8 cellular contexts compared by ENCODE assay signal in the genomic region with DNA sequence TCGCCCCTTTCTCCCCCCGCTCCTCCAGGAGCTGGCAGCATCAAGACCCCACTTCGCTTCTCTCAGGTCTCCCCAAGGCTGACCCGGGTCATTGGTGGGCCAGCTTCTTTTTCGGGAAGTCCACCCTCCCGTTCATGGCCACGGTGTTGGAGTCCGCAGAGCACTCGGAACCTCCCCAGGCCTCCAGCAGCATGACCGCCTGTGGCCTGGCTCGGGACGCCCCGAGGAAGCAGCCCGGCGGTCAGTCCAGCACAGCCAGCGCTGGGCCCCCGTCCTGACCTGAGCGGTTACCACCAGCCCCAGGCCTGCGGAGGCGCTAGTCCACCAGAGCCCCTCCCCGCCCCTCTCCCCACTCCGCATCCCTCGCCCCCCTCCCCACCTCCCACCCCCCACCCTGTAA. TPM values are rescaled to one million over a fixed set of nuclear protein-coding genes. Genes with fewer than 3 reads are reported as not detected.
DNase-seq lines count a peak whose midpoint lies in the region; ATAC-seq and TF ChIP-seq lines count a peak whose summit lies in the region.

No MANE protein-coding gene starts in this region.

- no peak for TF ChIP-seq CTCF in fibroblast of the aortic adventitia (IDR thresholded peaks at IDR 0.05; ENCODE audit: insufficient read depth, low read length)
- no peak for TF ChIP-seq CTCF in osteocyte (IDR thresholded peaks at IDR 0.05)

- peaks cover 14% of the 10 kb centered on the region for H3K36me3 ChIP-seq in CD8-positive, alpha-beta memory T cell (ENCODE audit: insufficient read depth, low read length)

- peak overlapping the region; percentile 79 for H3K27ac ChIP-seq in CD8-positive, alpha-beta memory T cell (ENCODE audit: low read depth, low read length)

- peak overlapping the region; percentile 70 for H3K4me3 ChIP-seq in CD8-positive, alpha-beta memory T cell (ENCODE audit: low read length)
- peak overlapping the region; percentile 85 for H3K4me3 ChIP-seq in fibroblast of the aortic adventitia (ENCODE audit: low read depth, low read length)

- peak overlapping the region; percentile 76 to 87 (median 78) for H3K4me3 Mint-ChIP-seq in CD8-positive, alpha-beta memory T cell
- H3K4me3 Mint-ChIP-seq in T-cell (peak overlapping the region; percentile 75 to 78 (median 76)), osteocyte (ENCODE audit: unreplicated experiment) (peak overlapping the region; percentile 83)

- peak in 1 of 5 donors; percentile 49 for DNase-seq in CD8-positive, alpha-beta memory T cell
- DNase-seq in T-cell = no peak
- no peak for DNase-seq in fibroblast of the aortic adventitia (ENCODE audit: low read depth)
- no peak for DNase-seq in osteocyte (ENCODE audit: extremely low spot score, unreplicated experiment)
- DNase-seq in T-helper 9 cell = no peak
- no peak for DNase-seq in stimulated activated CD4-positive, alpha-beta T cell treated with anti-CD3 and anti-CD28 coated beads, Interleukin-1b, Interleukin-23, amount 100 ng/mL, for 48 hours

- H3K4me1 Mint-ChIP-seq in CD8-positive, alpha-beta memory T cell = peaks cover 8 to 34% (median 10%) of the 10 kb centered on the region in 3 donors
- H3K4me1 Mint-ChIP-seq in T-cell = peaks cover 17 to 34% (median 20%) of the 10 kb centered on the region in 3 donors
- peaks cover 15% of the 10 kb centered on the region for H3K4me1 Mint-ChIP-seq in osteocyte (ENCODE audit: unreplicated experiment)

- CTCF ChIA-PET in CD8-positive, alpha-beta memory T cell (lab: Charles Lee) = interaction anchor here (1.0 to 3.1 kb wide), 8 partner anchors 9 to 452 kb away, joined by 3 to 24 read pairs (median 8); a partner anchor contains a TSS
- CTCF ChIA-PET in T-cell (lab: Charles Lee) = no interaction called here

- peak overlapping the region in 3 of 8 donors; percentile 35 to 91 (median 90) for H3K27ac Mint-ChIP-seq in CD8-positive, alpha-beta memory T cell
- H3K27ac Mint-ChIP-seq in T-cell = peak overlapping the region in 1 of 2 donors; percentile 16
- H3K27ac Mint-ChIP-seq in osteocyte (ENCODE audit: unreplicated experiment) = peak overlapping the region; percentile 77

- peaks cover 5 to 25% (median 7%) of the 10 kb centered on the region in 3 donors for H3K36me3 Mint-ChIP-seq in CD8-positive, alpha-beta memory T cell
- H3K36me3 Mint-ChIP-seq in T-cell = peaks cover 9% of the 10 kb centered on the region
- H3K36me3 Mint-ChIP-seq in osteocyte (ENCODE audit: unreplicated experiment) = peaks cover 11% of the 10 kb centered on the region

- H3K27me3 ChIP-seq in CD8-positive, alpha-beta memory T cell (ENCODE audit: insufficient read depth, low read length, poor library complexity, severe bottlenecking) = no peaks in the 10 kb centered on the region

- ATAC-seq in T-cell (replicated peaks in 1 of 4) (no peak), HG03280 (IDR thresholded peaks at IDR 0.05; ENCODE audit: unreplicated experiment) (no peak), HG03135 (IDR thresholded peaks at IDR 0.05; ENCODE audit: unreplicated experiment) (no peak)

- no peaks in the 10 kb centered on the region for H3K27me3 Mint-ChIP-seq in CD8-positive, alpha-beta memory T cell
- no peaks in the 10 kb centered on the region for H3K27me3 Mint-ChIP-seq in T-cell
- no peaks in the 10 kb centered on the region for H3K27me3 Mint-ChIP-seq in osteocyte (ENCODE audit: unreplicated experiment)

- H3K9me3 Mint-ChIP-seq in CD8-positive, alpha-beta memory T cell = peaks cover 0 to 3% (median 0%) of the 10 kb centered on the region in 5 donors
- H3K9me3 Mint-ChIP-seq in T-cell (no peaks in the 10 kb centered on the region), osteocyte (ENCODE audit: unreplicated experiment) (no peaks in the 10 kb centered on the region)

- POLR2A ChIA-PET in CD8-positive, alpha-beta memory T cell (lab: Charles Lee) = interaction anchor here (0.6 to 3.1 kb wide), 21 partner anchors 8 to 727 kb away, joined by 3 to 31 read pairs (median 7); a partner anchor contains a TSS
- POLR2A ChIA-PET in T-cell (lab: Charles Lee) = interaction anchor here in 1 of 2 donors (0.7 kb wide), 1 partner anchor 418 kb away, joined by 4 read pairs; no protein-coding TSS in a partner anchor

- no peaks in the 10 kb centered on the region for H3K9me3 ChIP-seq in CD8-positive, alpha-beta memory T cell (ENCODE audit: low read length)

- H3K4me1 ChIP-seq in CD8-positive, alpha-beta memory T cell (ENCODE audit: insufficient read depth, low read length) = peaks cover 20% of the 10 kb centered on the region

RNA-seq across cellular contexts. Expression of a gene that starts 1.0 kb away (rescaled TPM):
- 100 to 1,000 TPM; 207 to 218 TPM for total RNA-seq in CD8-positive, alpha-beta memory T cell
- polyA plus RNA-seq in CD8-positive, alpha-beta memory T cell = 137 TPM
- 100 to 1,000 TPM; 147 to 320 (median 300) TPM for total RNA-seq in T-cell
- total RNA-seq in fibroblast of the aortic adventitia (ENCODE audit: low replicate concordance) = 35.3 and 97.0 TPM in 2 replicates
- total RNA-seq in osteocyte = 220 and 239 TPM in 2 replicates

RNA-seq across cellular contexts. Expression of a gene that starts 15.6 kb away (rescaled TPM):
- under 1 TPM; 0.18 to 0.31 TPM for total RNA-seq in CD8-positive, alpha-beta memory T cell
- polyA plus RNA-seq in CD8-positive, alpha-beta memory T cell = 0.16 TPM
- under 1 TPM; 0.15 to 0.47 (median 0.23) TPM for total RNA-seq in T-cell
- not detected in 2 replicates for total RNA-seq in fibroblast of the aortic adventitia (ENCODE audit: low replicate concordance)
- 0.13 TPM in 1 of 2 replicates, not detected in the other for total RNA-seq in osteocyte

RNA-seq across cellular contexts. Expression of a gene that starts 22.7 kb away (rescaled TPM):
- total RNA-seq in CD8-positive, alpha-beta memory T cell = under 1 TPM in 1 of 2 experiments, not detected in 1; 0.20 TPM
- 0.17 TPM for polyA plus RNA-seq in CD8-positive, alpha-beta memory T cell
- total RNA-seq in T-cell (1 to 10 TPM in 3 of 5 donors, under 1 TPM in 2; 0.50 to 3.1 (median 1.1) TPM), fibroblast of the aortic adventitia (ENCODE audit: low replicate concordance) (0.18 TPM in 1 of 2 replicates, not detected in the other), osteocyte (0.56 and 0.68 TPM in 2 replicates)

RNA-seq across cellular contexts. Expression of a gene that starts 25.9 kb away (rescaled TPM):
- not detected for total RNA-seq in CD8-positive, alpha-beta memory T cell
- not detected for polyA plus RNA-seq in CD8-positive, alpha-beta memory T cell
- total RNA-seq in T-cell (not detected), fibroblast of the aortic adventitia (ENCODE audit: low replicate concordance) (not detected in 2 replicates), osteocyte (not detected in 2 replicates)

RNA-seq across cellular contexts. Expression of a gene that starts 32.4 kb away (rescaled TPM):
- under 1 TPM; 0.13 to 0.26 TPM for total RNA-seq in CD8-positive, alpha-beta memory T cell
- not detected for polyA plus RNA-seq in CD8-positive, alpha-beta memory T cell
- total RNA-seq in T-cell = 1 to 10 TPM in 2 of 5 donors, under 1 TPM in 3; 0.38 to 1.8 (median 0.70) TPM
- total RNA-seq in fibroblast of the aortic adventitia (ENCODE audit: low replicate concordance) = 0.25 and 0.45 TPM in 2 replicates
- 0.13 and 0.34 TPM in 2 replicates for total RNA-seq in osteocyte
